In genomic region chr1:19465650-19466049, GRCh38 we compare ENCODE assay signal across 11 cellular contexts. TPM values are rescaled to one million over a fixed set of nuclear protein-coding genes. Genes with fewer than 3 reads are reported as not detected.
A peak's percentile ranks its signal among the peaks of the same experiment; 100 is the strongest.
DNase-seq lines count a peak whose midpoint lies in the region; ATAC-seq and TF ChIP-seq lines count a peak whose summit lies in the region.
"Had no signal": no experiment of that assay in that cellular context is flagged by ENCODE, and none has a peak within 500 bp of the region (broad histone marks: within the 10 kb centered on the region; RNA-seq: fewer than 3 reads in every experiment).

No MANE protein-coding gene starts in this region.

- H3K27ac ChIP-seq in CD4-positive, alpha-beta T cell (ENCODE audit: low read depth, low read length): peak overlapping the region; percentile 48
- H3K27ac ChIP-seq in Peyer's patch (peak overlapping the region; percentile 79 to 89 (median 84)), esophagus muscularis mucosa (replicated peaks in 1 of 4) (peak overlapping the region; percentile 63 to 73 (median 70)), gastrocnemius medialis (peak overlapping the region in 3 of 4 donors; percentile 7 to 35 (median 15))

- no peaks in the 10 kb centered on the region for H3K9me3 ChIP-seq in CD4-positive, alpha-beta T cell (ENCODE audit: control insufficient read depth, low read length)
- H3K9me3 ChIP-seq in Peyer's patch: no peaks in the 10 kb centered on the region
- no peaks in the 10 kb centered on the region for H3K9me3 ChIP-seq in esophagus muscularis mucosa
- H3K9me3 ChIP-seq in gastrocnemius medialis: no peaks in the 10 kb centered on the region

- TF ChIP-seq POLR2A in Peyer's patch (IDR thresholded peaks at IDR 0.05): no peak
- TF ChIP-seq POLR2A in esophagus muscularis mucosa (IDR thresholded peaks at IDR 0.05; ENCODE audit: low read depth): no peak
- TF ChIP-seq POLR2A in gastrocnemius medialis (IDR thresholded peaks at IDR 0.05): no peak

- H3K27me3 ChIP-seq in CD4-positive, alpha-beta T cell (ENCODE audit: control insufficient read depth, insufficient read depth, low read length): no peaks in the 10 kb centered on the region
- H3K27me3 ChIP-seq in Peyer's patch (no peaks in the 10 kb centered on the region), esophagus muscularis mucosa (no peaks in the 10 kb centered on the region), gastrocnemius medialis (no peaks in the 10 kb centered on the region)

- H3K4me3 ChIP-seq in Peyer's patch (no peak overlapping the region), esophagus muscularis mucosa (no peak overlapping the region), gastrocnemius medialis (no peak overlapping the region)

- no peaks in the 10 kb centered on the region for H3K36me3 ChIP-seq in Peyer's patch
- H3K36me3 ChIP-seq in esophagus muscularis mucosa: peaks cover 0 to 3% (median 0%) of the 10 kb centered on the region in 4 donors
- H3K36me3 ChIP-seq in gastrocnemius medialis: no peaks in the 10 kb centered on the region

- peaks cover 92% of the 10 kb centered on the region for H3K4me1 Mint-ChIP-seq in CD4-positive, alpha-beta T cell (ENCODE audit: low read depth)

- no peaks in the 10 kb centered on the region for H3K9me3 Mint-ChIP-seq in CD4-positive, alpha-beta T cell
- H3K9me3 Mint-ChIP-seq: CD14-positive monocyte had no signal

- peak overlapping the region; percentile 86 for H3K27ac Mint-ChIP-seq in CD4-positive, alpha-beta T cell

- peaks cover 44% of the 10 kb centered on the region for H3K36me3 Mint-ChIP-seq in CD4-positive, alpha-beta T cell (ENCODE audit: low read depth)

- ATAC-seq in CD4-positive, alpha-beta T cell (ENCODE audit: poor library complexity): no peak
- no peak for ATAC-seq in gastrocnemius medialis
- no peak for ATAC-seq in HG03571 (IDR thresholded peaks at IDR 0.05; ENCODE audit: unreplicated experiment)
- ATAC-seq: left colon had no signal

- in situ Hi-C loops in gastrocnemius medialis (cut with MboI; ENCODE audit: low sequenced_read_pairs in 4 of 4): no loop called here

- intact Hi-C loops in CD4-positive, alpha-beta T cell (cut with DNase I, micrococcal nuclease): loop anchor here in 1 of 2 experiments (5.0 kb wide), 1 partner anchor 73 kb away; no protein-coding TSS in a partner anchor
- intact Hi-C loops in esophagus muscularis mucosa (cut with DNase I) (no loop called here), gastrocnemius medialis (cut with DNase I; ENCODE audit: low total_unique reads) (no loop called here)

- POLR2A ChIA-PET in CD4-positive, alpha-beta T cell (lab: Charles Lee): interaction anchor here (1.5 to 15.6 kb wide), 4 partner anchors 18 to 132 kb away, joined by 4 to 442 read pairs (median 8); partner anchors contain the start of gene CAPZB

- no peak for TF ChIP-seq EP300 in esophagus muscularis mucosa (IDR thresholded peaks at IDR 0.05)

- TF ChIP-seq CTCF in CD4-positive, alpha-beta T cell (IDR thresholded peaks at IDR 0.05): no peak
- TF ChIP-seq CTCF in Peyer's patch (IDR thresholded peaks at IDR 0.05) (no peak), esophagus muscularis mucosa (IDR thresholded peaks at IDR 0.05) (no peak), gastrocnemius medialis (IDR thresholded peaks at IDR 0.05 in 4 of 5, conservative IDR thresholded peaks at IDR 0.05 in 1 of 5) (no peak)

- H3K4me3 Mint-ChIP-seq in CD4-positive, alpha-beta T cell: peak overlapping the region; percentile 45

- H3K4me1 ChIP-seq in Peyer's patch (peaks cover 19 to 89% (median 57%) of the 10 kb centered on the region in 4 donors), esophagus muscularis mucosa (peaks cover 87 to 96% (median 94%) of the 10 kb centered on the region in 4 donors), gastrocnemius medialis (peaks cover 59 to 76% of the 10 kb centered on the region in 2 donors)

- no peaks in the 10 kb centered on the region for H3K27me3 Mint-ChIP-seq in CD4-positive, alpha-beta T cell

- DNase-seq in CD4-positive, alpha-beta T cell: no peak
- no peak for DNase-seq in Peyer's patch
- no peak for DNase-seq in esophagus muscularis mucosa (ENCODE audit: extremely low spot score)
- DNase-seq in gastrocnemius medialis: no peak
- DNase-seq in activated CD4-positive, CD25-positive, alpha-beta regulatory T cell treated with anti-CD3 and anti-CD28 coated beads, Interleukin-2, amount 50 U/mL, for 72 hours: no peak
- DNase-seq in NCI-H774 (lab: John Stamatoyannopoulos, UW): no peak
- DNase-seq in activated gamma-delta T cell (lab: John Stamatoyannopoulos, UW): no peak
- DNase-seq: amniotic stem cell, left colon had no signal

- CTCF ChIA-PET in CD4-positive, alpha-beta T cell (lab: Charles Lee): interaction anchor here (0.8 to 1.9 kb wide), 6 partner anchors 9 to 189 kb away, joined by 3 to 6 read pairs (median 4); no protein-coding TSS in a partner anchor

- WGBS in esophagus muscularis mucosa: 91% methylated on average over 4 of the region's 4 CpGs

RNA-seq across cellular contexts. Expression of gene CAPZB, which starts 19.7 kb away (rescaled TPM):
- total RNA-seq in CD4-positive, alpha-beta T cell: 100 to 1,000 TPM; 168 to 173 TPM
- 100 to 1,000 TPM; 107 to 210 (median 119) TPM for total RNA-seq in Peyer's patch
- total RNA-seq in esophagus muscularis mucosa: 100 to 1,000 TPM; 186 to 261 (median 203) TPM
- total RNA-seq in gastrocnemius medialis: 10 to 100 TPM; 48.6 to 93.8 (median 74.9) TPM

Comparison
In these comparisons a context has a peak if more than half of its experiments do, and no peak if none do; other contexts are left out.
1. H3K27ac ChIP-seq: peak in every context shown above with its lines; median percentile 84 in Peyer's patch; 70 in esophagus muscularis mucosa; 48 in CD4-positive, alpha-beta T cell; 15 in gastrocnemius medialis.